26 cellular contexts compared by ENCODE assay signal in genomic region chr3:186321746-186322145, GRCh38. TPM values are rescaled to one million over a fixed set of nuclear protein-coding genes. Genes with fewer than 3 reads are reported as not detected.
"Had no signal": no experiment of that assay in that cellular context is flagged by ENCODE, and none has a peak within 500 bp of the region (broad histone marks: within the 10 kb centered on the region; RNA-seq: fewer than 3 reads in every experiment).

No MANE protein-coding gene starts in this region.

- H3K27me3 ChIP-seq: ascending aorta, dorsolateral prefrontal cortex had no signal

- H3K4me1 ChIP-seq: ascending aorta, esophagus squamous epithelium had no signal

- H3K27ac ChIP-seq: ascending aorta, coronary artery, dorsolateral prefrontal cortex, esophagus squamous epithelium had no signal

- H3K4me3 ChIP-seq: ascending aorta, coronary artery, dorsolateral prefrontal cortex, esophagus squamous epithelium had no signal

- FAIRE-seq: bronchial epithelial cell, frontal cortex had no signal

- ATAC-seq: T-helper 17 cell, WTC11 had no signal

- H3K36me3 ChIP-seq: esophagus squamous epithelium had no signal

- DNase-seq: activated CD4-positive, alpha-beta memory T cell treated with anti-CD3 and anti-CD28 coated beads, Interleukin-2, amount 10 ng/mL, durations not matched to agents 7 days and 5 days; activated CD4-positive, alpha-beta T cell treated with anti-CD3 and anti-CD28 coated beads for 1 hour; activated CD4-positive, alpha-beta T cell treated with anti-CD3 and anti-CD28 coated beads for 4 hours; activated CD4-positive, alpha-beta T cell treated with anti-CD3 and anti-CD28 coated beads, Interleukin-2, amount 10 ng/mL, durations not matched to agents 7 days and 5 days; activated CD4-positive, alpha-beta T cell treated with anti-CD3 and anti-CD28 coated beads, Interleukin-2, amount 50 U/mL, for 4 hours; activated CD8-positive, alpha-beta memory T cell treated with anti-CD3 and anti-CD28 coated beads, Interleukin-2, amount 50 U/mL, for 48 hours; activated gamma-delta T cell; activated naive CD4-positive, alpha-beta T cell; activated naive CD4-positive, alpha-beta T cell treated with anti-CD3 and anti-CD28 coated beads, Interleukin-2, amount 10 ng/mL, durations not matched to agents 7 days and 5 days; activated naive CD8-positive, alpha-beta T cell treated with anti-CD3 and anti-CD28 coated beads, Interleukin-2, amount 10 ng/mL, durations not matched to agents 7 days and 5 days; activated T-cell treated with anti-CD3 and anti-CD28 coated beads for 4 hours; activated T-cell treated with anti-CD3 and anti-CD28 coated beads, Interleukin-2, amount 50 U/mL, for 24 hours; activated T-cell treated with anti-CD3 and anti-CD28 coated beads, Interleukin-2, amount 50 U/mL, for 72 hours; dorsolateral prefrontal cortex; effector memory CD4-positive, alpha-beta T cell; endodermal cell; erythroblast; esophagus squamous epithelium; T-helper 1 cell; T-helper 17 cell; T1000 had no signal

- H3K9me3 ChIP-seq: ascending aorta, esophagus squamous epithelium had no signal

RNA-seq across cellular contexts. Expression of gene DGKG, which starts 40.3 kb away (rescaled TPM):
- total RNA-seq: bronchial epithelial cell had no signal
